8 cellular contexts compared by ENCODE assay signal in genomic region chr16:71808593-71809449, GRCh38. TPM values are rescaled to one million over a fixed set of nuclear protein-coding genes. Genes with fewer than 3 reads are reported as not detected.
DNase-seq lines count a peak whose midpoint lies in the region; ATAC-seq and TF ChIP-seq lines count a peak whose summit lies in the region.

Gene AP1G1, minus strand, starts transcription at chr16:71808834. Its CDS starts 19,355 bp downstream, at chr16:71789479.

- peak; percentile 94 for DNase-seq in BE2C
- DNase-seq in GM19240 (ENCODE audit: insufficient read length, low spot score) = peak; percentile 70
- DNase-seq in NCI-H524 (lab: John Stamatoyannopoulos, UW) = peak; percentile 90 to 96
- peak; percentile 96 for DNase-seq in activated CD4-positive, alpha-beta T cell treated with anti-CD3 and anti-CD28 coated beads for 36 hours
- DNase-seq in chondrocyte (ENCODE audit: low spot score) = peak; percentile 97
- DNase-seq in kidney glomerular epithelial cell (lab: John Stamatoyannopoulos, UW) = peak; percentile 88
- peak; percentile 85 to 89 for DNase-seq in stimulated activated CD4-positive, alpha-beta T cell treated with anti-CD3 and anti-CD28 coated beads, Interleukin-15, amount 100 ng/mL, for 48 hours (ENCODE audit: low read depth in 2 of 2)

- no peaks in the 10 kb centered on the region for H3K27me3 Mint-ChIP-seq in activated CD4-positive, alpha-beta T cell treated with anti-CD3 and anti-CD28 coated beads for 36 hours
- no peaks in the 10 kb centered on the region for H3K27me3 Mint-ChIP-seq in chondrocyte (ENCODE audit: low read depth)

- H3K4me1 ChIP-seq in BE2C = no peaks in the 10 kb centered on the region

- peaks cover 8% of the 10 kb centered on the region for H3K36me3 Mint-ChIP-seq in activated CD4-positive, alpha-beta T cell treated with anti-CD3 and anti-CD28 coated beads for 36 hours (ENCODE audit: low read depth)
- H3K36me3 Mint-ChIP-seq in chondrocyte (ENCODE audit: low read depth) = peaks cover 1% of the 10 kb centered on the region

- no peak for TF ChIP-seq CTCF in BE2C (IDR thresholded peaks at IDR 0.05; ENCODE audit: low read depth, low read length)
- TF ChIP-seq CTCF in chondrocyte (IDR thresholded peaks at IDR 0.05) = peak; percentile 3

- no peaks in the 10 kb centered on the region for H3K9me3 Mint-ChIP-seq in activated CD4-positive, alpha-beta T cell treated with anti-CD3 and anti-CD28 coated beads for 36 hours (ENCODE audit: low read depth)
- no peaks in the 10 kb centered on the region for H3K9me3 Mint-ChIP-seq in chondrocyte (ENCODE audit: low read depth)

- peak within 1 kb of the TSS; percentile 91 for H3K4me3 Mint-ChIP-seq in activated CD4-positive, alpha-beta T cell treated with anti-CD3 and anti-CD28 coated beads for 36 hours
- H3K4me3 Mint-ChIP-seq in chondrocyte (ENCODE audit: unreplicated experiment) = peak within 1 kb of the TSS; percentile 98

- H3K4me3 ChIP-seq in BE2C (ENCODE audit: low read depth, low read length) = peak within 1 kb of the TSS; percentile 100

- H3K27me3 ChIP-seq in BE2C = no peaks in the 10 kb centered on the region

- no peaks in the 10 kb centered on the region for H3K9me3 ChIP-seq in BE2C

- CTCF ChIA-PET in activated CD4-positive, alpha-beta T cell treated with anti-CD3 and anti-CD28 coated beads for 36 hours (lab: Charles Lee) = interaction anchor here (0.6 to 4.7 kb wide), 9 partner anchors 19 to 153 kb away, joined by 3 to 36 read pairs (median 3); partner anchors contain the start of genes IST1 and ZNF821

- peak; percentile 63 for ATAC-seq in HG03457 (IDR thresholded peaks at IDR 0.05; ENCODE audit: unreplicated experiment)
- peak; percentile 92 for ATAC-seq in activated CD4-positive, alpha-beta T cell treated with anti-CD3 and anti-CD28 coated beads for 36 hours

- intact Hi-C loops in activated CD4-positive, alpha-beta T cell treated with anti-CD3 and anti-CD28 coated beads for 36 hours (cut with DNase I, micrococcal nuclease) = loop anchor here (1.0 to 10.0 kb wide), 10 partner anchors 9 to 324 kb away; partner anchors contain the start of genes ATXN1L (in 2 of the 2), DHX38 (in 2 of the 2), IST1 (in 2 of the 2) and TXNL4B (in 2 of the 2)

- POLR2A ChIA-PET in activated CD4-positive, alpha-beta T cell treated with anti-CD3 and anti-CD28 coated beads for 36 hours (lab: Charles Lee) = interaction anchor here (0.6 to 2.3 kb wide), 8 partner anchors 16 to 86 kb away, joined by 3 to 11 read pairs (median 4); partner anchors contain the start of gene ZNF821

- H3K4me1 Mint-ChIP-seq in activated CD4-positive, alpha-beta T cell treated with anti-CD3 and anti-CD28 coated beads for 36 hours = peaks cover 48% of the 10 kb centered on the region
- peaks cover 34% of the 10 kb centered on the region for H3K4me1 Mint-ChIP-seq in chondrocyte (ENCODE audit: low read depth)

- H3K27ac Mint-ChIP-seq in activated CD4-positive, alpha-beta T cell treated with anti-CD3 and anti-CD28 coated beads for 36 hours = peak within 1 kb of the TSS; percentile 100
- H3K27ac Mint-ChIP-seq in chondrocyte (ENCODE audit: unreplicated experiment) = peak within 1 kb of the TSS; percentile 100

- 0 out of 2 replicates have a peak, but pooled peaks cover 4% of the 10 kb centered on the region for H3K36me3 ChIP-seq in BE2C

RNA-seq across cellular contexts. Expression of gene AP1G1, which starts in this region (rescaled TPM):
- polyA plus RNA-seq in BE2C (2012; ENCODE audit: insufficient read depth, insufficient read length, low read depth) = 42.4 TPM
- total RNA-seq in activated CD4-positive, alpha-beta T cell treated with anti-CD3 and anti-CD28 coated beads for 36 hours = 10 to 100 TPM; 65.5 to 68.8 TPM
- 62.7 to 82.0 TPM (median 62.9 TPM) in 3 replicates for total RNA-seq in chondrocyte

Comparison
In these comparisons a context has a peak if more than half of its experiments do, and no peak if none do; other contexts are left out.
1. Peak in every context shown above with its lines: DNase-seq, ATAC-seq and H3K4me3 ChIP-seq.